ENCODE assay signal across 18 cellular contexts in genomic region chr5:134038143-134038542, GRCh38. TPM values are rescaled to one million over a fixed set of nuclear protein-coding genes. Genes with fewer than 3 reads are reported as not detected.
DNase-seq lines count a peak whose midpoint lies in the region; ATAC-seq, FAIRE-seq and TF ChIP-seq lines count a peak whose summit lies in the region.
"Had no signal": no experiment of that assay in that cellular context is flagged by ENCODE, and none has a peak within 500 bp of the region (broad histone marks: within the 10 kb centered on the region; RNA-seq: fewer than 3 reads in every experiment).

No MANE protein-coding gene starts in this region.

- H3K27me3 ChIP-seq in HepG2 (ENCODE audit: control insufficient read depth in 1 of 2, insufficient read depth in 2 of 2, low read length in 2 of 2), result no peaks in the 10 kb centered on the region
- H3K27me3 ChIP-seq in right lobe of liver, result no peaks in the 10 kb centered on the region
- H3K27me3 ChIP-seq: BLaER1 had no signal

- TF ChIP-seq EP300 in HepG2 (IDR thresholded peaks at IDR 0.05; ENCODE audit: low read depth in 2 of 2, low read length in 2 of 2), result peak in 1 of 2 experiments; percentile 83; a peak in 2 of 4 replicates
- TF ChIP-seq EP300 in HepG2 (CRISPR knock-in tag; IDR thresholded peaks at IDR 0.05; ENCODE audit: borderline replicate concordance), result peak; percentile 36; the same call in 1 of the 2 replicates

- H3K4me3 ChIP-seq in HepG2 (replicated peaks in 1 of 3; ENCODE audit: insufficient read depth in 1 of 3, low read depth in 2 of 3, low read length in 3 of 3), result peak overlapping the region in 2 of 3 experiments; percentile 29 to 38; a peak in 2 of 6 replicates
- H3K4me3 ChIP-seq in right lobe of liver, result no peak overlapping the region
- H3K4me3 ChIP-seq: BLaER1, GM12878, GM23248 had no signal

- TF ChIP-seq POLR2A in HepG2 (IDR thresholded peaks at IDR 0.05; ENCODE audit: insufficient read depth in 1 of 2, low read depth in 2 of 2, low read length in 2 of 2) (0 out of 4 replicates have a peak, but pooled peaks of 1 of the 2 experiments have one; percentile 46), right lobe of liver (IDR thresholded peaks at IDR 0.05) (no peak)

- in situ Hi-C loops in HepG2 (cut with HindIII; ENCODE audit: extremely low pct_ligation_motif_present, low pct_unique_long_range_greater_than_20kb), result no loop called here

- H3K9me3 ChIP-seq in HepG2 (ENCODE audit: low read length) (no peaks in the 10 kb centered on the region), right lobe of liver (no peaks in the 10 kb centered on the region)
- H3K9me3 ChIP-seq: BLaER1 had no signal

- intact Hi-C loops in HepG2 (cut with micrococcal nuclease; ENCODE audit: unreplicated experiment) (loop anchor here (1.0 to 5.0 kb wide), 4 partner anchors 12 to 61 kb away; partner anchors contain the start of gene VDAC1), right lobe of liver (cut with DNase I) (no loop called here)

- TF ChIP-seq RAD21 in HepG2 (CRISPR knock-in tag; IDR thresholded peaks at IDR 0.05), result no peak

- peaks cover 46% of the 10 kb centered on the region for H3K4me1 ChIP-seq in HepG2 (ENCODE audit: insufficient read depth, low read length)
- H3K4me1 ChIP-seq in right lobe of liver, result peaks cover 0 to 6% (median 0%) of the 10 kb centered on the region in 4 donors

- ATAC-seq in HepG2, result peak; percentile 80
- no peak for ATAC-seq in right lobe of liver
- ATAC-seq: GM12878 had no signal

- H4K20me1 ChIP-seq in HepG2 (ENCODE audit: insufficient read depth, low read length), result no peaks in the 10 kb centered on the region
- H4K20me1 ChIP-seq: BLaER1 had no signal

- POLR2A ChIA-PET in HepG2 (lab: Yijun Ruan, JAX), result interaction anchor here (1.0 to 1.8 kb wide), 10 partner anchors 9 to 188 kb away, joined by 3 to 17 read pairs (median 6); partner anchors contain the start of genes PPP2CA and VDAC1

- H3K27ac ChIP-seq in HepG2 (ENCODE audit: extremely low read length, insufficient read depth, low read length) (peak overlapping the region; percentile 57), right lobe of liver (no peak overlapping the region), VCaP (peak overlapping the region; percentile 13; the same call in 1 of the 2 replicates)
- H3K27ac ChIP-seq: 22Rv1, BLaER1, GM23248 had no signal

- no peaks in the 10 kb centered on the region for H3K79me2 ChIP-seq in HepG2 (ENCODE audit: insufficient read depth, low read length)

- TF ChIP-seq CTCF in HepG2 (CRISPR knock-in tag; IDR thresholded peaks at IDR 0.05) (peak; percentile 19), right lobe of liver (IDR thresholded peaks at IDR 0.05) (no peak), VCaP (conservative IDR thresholded peaks at IDR 0.05) (no peak)

- peak overlapping the region; percentile 77 for H3K4me2 ChIP-seq in HepG2 (ENCODE audit: low read depth, low read length)
- H3K4me2 ChIP-seq: BLaER1 had no signal

- CTCF ChIA-PET in HepG2 (lab: Yijun Ruan, JAX; ENCODE audit: low intra/inter-chr PET ratio, low total read pairs), result interaction anchor here (3.9 to 4.1 kb wide), 2 partner anchors 11 to 103 kb away, joined by 47 to 71 read pairs; no protein-coding TSS in a partner anchor

- peak; percentile 88 for FAIRE-seq in HepG2 (lab: Jason Lieb, UNC)
- FAIRE-seq: GM12878, GM18507, GM19239 had no signal

- BruUV-seq in HepG2 (replicated peaks; lab: Mats Ljungman, UMichigan), result no TSS peak

- WGBS in HepG2 (ENCODE audit: low lambda C conversion rate), result 3% methylated on average over 3 of the region's 3 CpGs
- WGBS in right lobe of liver (ENCODE audit: insufficient coverage, low coverage, low lambda C conversion rate, missing lambda C conversion rate), result 56% methylated on average over 3 of the region's 3 CpGs

- H3K36me3 ChIP-seq in HepG2 (replicated peaks in 1 of 2; ENCODE audit: control insufficient read depth in 1 of 2, insufficient read depth in 2 of 2, low read length in 2 of 2), result no peaks in the 10 kb centered on the region
- H3K36me3 ChIP-seq in right lobe of liver, result no peaks in the 10 kb centered on the region
- H3K36me3 ChIP-seq: BLaER1 had no signal

- no peak overlapping the region for H2AFZ ChIP-seq in HepG2 (ENCODE audit: low read length)
- H2AFZ ChIP-seq: GM23248 had no signal

- peak; percentile 27 for DNase-seq in DMS 273 (lab: John Stamatoyannopoulos, UW; ENCODE audit: unreplicated experiment)
- DNase-seq in DMS 273 treated with DMSO at 0.1 percent for 48 hours (lab: John Stamatoyannopoulos, UW), result no peak
- DNase-seq in HepG2 (ENCODE audit: low spot score), result peak; percentile 71
- DNase-seq in right lobe of liver, result no peak
- DNase-seq in epidermal melanocyte (ENCODE audit: insufficient read length, low spot score), result no peak
- no peak for DNase-seq in anterior cingulate cortex (lab: John Stamatoyannopoulos, UW)
- DNase-seq in T-helper 9 cell, result no peak
- DNase-seq: GM23248, NCI-H1048, NCI-H2029, NCI-H2227 treated with DMSO at 0.1 percent for 48 hours, SW 1271 had no signal

- H3K9ac ChIP-seq in HepG2 (ENCODE audit: insufficient read depth, low read depth, low read length), result peak overlapping the region; percentile 52
- H3K9ac ChIP-seq: BLaER1, GM23248 had no signal

TF ChIP-seq in HepG2, 621 proteins besides CTCF, POLR2A, EP300 and RAD21 (continues in another document):
- TF ChIP-seq POLR2G (IDR thresholded peaks at IDR 0.05; ENCODE audit: low read depth, low read length) (peak; percentile 73), ZNF232 (CRISPR knock-in tag; IDR thresholded peaks at IDR 0.05; ENCODE audit: borderline replicate concordance) (peak; percentile 54; the same call in 1 of the 2 replicates), TCF7 (IDR thresholded peaks at IDR 0.05; ENCODE audit: low read depth) (peak; percentile 41), ZBTB7B (CRISPR knock-in tag; IDR thresholded peaks at IDR 0.05) (0 out of 2 replicates have a peak, but pooled peaks have one; percentile 34), CHD2 (IDR thresholded peaks at IDR 0.05; ENCODE audit: low read depth, low read length) (no peak), ZNF230 (CRISPR knock-in tag; IDR thresholded peaks at IDR 0.05) (no peak), ZNF749 (CRISPR knock-in tag; IDR thresholded peaks at IDR 0.05; ENCODE audit: borderline replicate concordance) (no peak), YY1 (IDR thresholded peaks at IDR 0.05; ENCODE audit: insufficient read depth, insufficient replicate concordance, low read depth, low read length) (peak; percentile 25), IKZF4 (CRISPR knock-in tag; IDR thresholded peaks at IDR 0.05; ENCODE audit: borderline replicate concordance, low read depth, not compliant biosample characterization) (no peak), KLF16 (CRISPR knock-in tag; IDR thresholded peaks at IDR 0.05) (0 out of 4 replicates have a peak, but pooled peaks of 1 of the 2 experiments have one; percentile 39), AGO2 (optimal IDR thresholded peaks at IDR 0.05; ENCODE audit: low read depth, low read length) (no peak), ARNT (IDR thresholded peaks at IDR 0.05) (no peak), ZNF44 (CRISPR knock-in tag; IDR thresholded peaks at IDR 0.05) (0 out of 2 replicates have a peak, but pooled peaks have one; percentile 29), TIGD3 (CRISPR knock-in tag; IDR thresholded peaks at IDR 0.05; ENCODE audit: borderline replicate concordance) (no peak)
- TF ChIP-seq, protein P1, sequence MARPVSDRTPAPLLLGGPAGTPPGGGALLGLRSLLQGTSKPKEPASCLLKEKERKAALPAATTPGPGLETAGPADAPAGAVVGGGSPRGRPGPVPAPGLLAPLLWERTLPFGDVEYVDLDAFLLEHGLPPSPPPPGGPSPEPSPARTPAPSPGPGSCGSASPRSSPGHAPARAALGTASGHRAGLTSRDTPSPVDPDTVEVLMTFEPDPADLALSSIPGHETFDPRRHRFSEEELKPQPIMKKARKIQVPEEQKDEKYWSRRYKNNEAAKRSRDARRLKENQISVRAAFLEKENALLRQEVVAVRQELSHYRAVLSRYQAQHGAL (CRISPR knock-in tag; IDR thresholded peaks at IDR 0.05; ENCODE audit: not compliant biosample characterization), result no peak

RNA-seq across cellular contexts. Expression of gene VDAC1, which starts 33.4 kb away (rescaled TPM):
- total RNA-seq in HepG2 (2016; rRNA removed; fragmentation: Illumina TruSeq; extraction: Trizol) (380 and 481 TPM in 2 replicates), right lobe of liver (100 to 1,000 TPM; 101 to 209 (median 128) TPM)
- 142 and 143 TPM in 2 replicates for total RNA-seq in HepG2 (2016; cell fraction: cytosol; rRNA removed; fragmentation: Illumina TruSeq; extraction: Trizol; ENCODE audit: low read depth)
- 391 and 476 TPM in 2 replicates for total RNA-seq in HepG2 (2016; cell fraction: insoluble cytoplasmic fraction; rRNA removed; fragmentation: Illumina TruSeq; extraction: Trizol)
- 267 and 273 TPM in 2 replicates for total RNA-seq in HepG2 (2016; cell fraction: membrane; rRNA removed; fragmentation: Illumina TruSeq; extraction: Trizol)
- total RNA-seq in HepG2 (2016; cell fraction: nucleus; rRNA removed; fragmentation: Illumina TruSeq; extraction: Trizol), result 160 and 168 TPM in 2 replicates
- polyA plus RNA-seq in HepG2 (2011; rRNA removed), result 112 and 119 TPM in 2 replicates
- polyA plus RNA-seq in HepG2 (2011; cell fraction: cytosol; rRNA removed), result 99.4 and 136 TPM in 2 replicates
- polyA plus RNA-seq in HepG2 (2011; cell fraction: nucleus; rRNA removed), result 68.8 and 87.6 TPM in 2 replicates
- polyA plus RNA-seq in HepG2 (2012), result 283 and 305 TPM in 2 replicates
- polyA plus RNA-seq in HepG2 (2016; cell fraction: cytosol; fragmentation: Illumina TruSeq; extraction: Trizol; ENCODE audit: low read depth), result 122 and 132 TPM in 2 replicates
- 522 and 545 TPM in 2 replicates for polyA plus RNA-seq in HepG2 (2016; cell fraction: insoluble cytoplasmic fraction; fragmentation: Illumina TruSeq; extraction: Trizol; ENCODE audit: low read depth)
- 196 and 202 TPM in 2 replicates for polyA plus RNA-seq in HepG2 (2016; cell fraction: membrane; fragmentation: Illumina TruSeq; extraction: Trizol; ENCODE audit: low read depth)
- 247 and 250 TPM in 2 replicates for polyA plus RNA-seq in HepG2 (2016; cell fraction: nucleus; fragmentation: Illumina TruSeq; extraction: Trizol; ENCODE audit: insufficient read depth, low read depth)
- polyA minus RNA-seq in HepG2 (2011; rRNA and poly(A)+ RNA removed; ENCODE audit: low replicate concordance), result 53.4 and 93.5 TPM in 2 replicates
- 105 and 139 TPM in 2 replicates for polyA minus RNA-seq in HepG2 (2011; cell fraction: cytosol; rRNA and poly(A)+ RNA removed)
- 59.4 and 73.6 TPM in 2 replicates for polyA minus RNA-seq in HepG2 (2011; cell fraction: nucleus; rRNA and poly(A)+ RNA removed)

Comparison
In these comparisons a context has a peak if more than half of its experiments do, and no peak if none do; other contexts are left out.
1. DNase-seq: peak in DMS 273 (single experiment) and HepG2 (single experiment); none in DMS 273 treated with DMSO at 0.1 percent for 48 hours (single experiment), right lobe of liver (0 of 3), epidermal melanocyte (single experiment), anterior cingulate cortex (0 of 58) and T-helper 9 cell (single experiment).
2. H3K27ac ChIP-seq: peak in HepG2 (single experiment) and VCaP (single experiment); none in right lobe of liver (0 of 3).
3. H3K4me3 ChIP-seq: peak in HepG2 (2 of 3); none in right lobe of liver (0 of 3).